In the genomic region with DNA sequence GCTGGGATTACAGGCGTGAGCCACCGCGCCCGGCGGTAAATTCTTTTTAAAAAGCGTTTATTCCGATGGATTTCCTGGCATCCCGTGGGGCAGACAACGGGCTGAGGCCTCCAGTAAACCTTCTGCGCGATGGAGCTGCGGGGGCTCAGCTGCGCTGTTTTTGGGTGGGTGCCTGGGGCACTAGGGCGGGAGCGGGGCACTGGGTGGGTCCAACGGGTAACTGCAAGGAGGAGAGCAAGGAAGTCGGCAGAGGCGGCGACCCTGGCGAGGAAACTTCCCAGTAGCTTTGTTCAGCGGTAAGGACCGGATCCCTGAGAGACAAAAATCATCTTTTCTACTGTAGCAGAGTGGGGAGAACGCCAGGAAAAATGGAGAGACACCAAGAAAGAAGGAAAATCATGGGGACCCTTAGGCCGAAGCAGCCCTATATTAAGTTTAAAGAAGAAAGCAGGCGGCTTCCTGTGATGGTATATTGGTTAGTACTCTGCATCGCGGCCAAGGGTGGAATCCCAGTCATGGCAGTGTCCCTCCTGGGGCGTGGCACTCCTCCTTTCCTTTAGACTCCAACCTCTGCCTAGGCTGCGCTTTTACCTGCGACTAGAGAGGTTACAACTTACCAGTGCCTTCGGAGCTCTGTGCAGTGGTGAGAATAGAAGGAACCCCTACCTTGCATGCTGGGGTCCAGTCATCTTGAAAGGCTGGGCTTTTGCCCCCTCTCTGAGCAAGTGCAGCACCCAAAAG, we compare ENCODE assay signal across 8 cellular contexts.
A peak's percentile ranks its signal among the peaks of the same experiment; 100 is the strongest.
DNase-seq lines count a peak whose midpoint lies in the region; ATAC-seq and TF ChIP-seq lines count a peak whose summit lies in the region.
"Not testable (repeated sequence)": the region's sequence is repeated elsewhere in the genome, so short reads cannot be mapped to it uniquely, and the experiment has no call there.

No MANE protein-coding gene starts in this region.

- H3K9ac ChIP-seq in KMS-11 = not testable (repeated sequence)

- 0 out of 2 replicates have a peak overlapping the region, but pooled peaks have one; percentile 30 for H2AFZ ChIP-seq in KMS-11 (ENCODE audit: low read depth)

- H3K4me2 ChIP-seq in KMS-11 = 0 out of 2 replicates have a peak overlapping the region, but pooled peaks have one; percentile 11

- not testable (repeated sequence) for H3K9me3 Mint-ChIP-seq in WTC11; activated T-cell treated with anti-CD3 and anti-CD28 coated beads, Interleukin-2, amount 50 U/mL, for 4 hours; activated naive CD4-positive, alpha-beta T cell treated with anti-CD3 and anti-CD28 coated beads, Interleukin-2, amount 50 U/mL, for 24 hours; central memory CD8-positive, alpha-beta T cell; memory B cell; stimulated activated naive CD8-positive, alpha-beta T cell treated with anti-CD3 and anti-CD28 coated beads, Interleukin-15, amount 100 ng/mL, for 72 hours

- DNase-seq in GM06990 (ENCODE audit: extremely low read depth, insufficient read length); WTC11 (ENCODE audit: low spot score); activated T-cell treated with anti-CD3 and anti-CD28 coated beads, Interleukin-2, amount 50 U/mL, for 4 hours; central memory CD8-positive, alpha-beta T cell (ENCODE audit: low spot score in 2 of 2); memory B cell (ENCODE audit: low spot score in 2 of 2); stimulated activated naive CD8-positive, alpha-beta T cell treated with anti-CD3 and anti-CD28 coated beads, Interleukin-15, amount 100 ng/mL, for 72 hours: not testable (repeated sequence)

- CTCF ChIA-PET in WTC11 (lab: Charles Lee) = not testable (repeated sequence)

- H3K79me2 ChIP-seq in KMS-11 (ENCODE audit: insufficient read depth, low read depth) = not testable (repeated sequence)

- H3K27me3 Mint-ChIP-seq in WTC11 (ENCODE audit: low read depth) = peaks cover 20% of the 10 kb centered on the region
- not testable (repeated sequence) for H3K27me3 Mint-ChIP-seq in activated T-cell treated with anti-CD3 and anti-CD28 coated beads, Interleukin-2, amount 50 U/mL, for 4 hours (ENCODE audit: low read depth); activated naive CD4-positive, alpha-beta T cell treated with anti-CD3 and anti-CD28 coated beads, Interleukin-2, amount 50 U/mL, for 24 hours; central memory CD8-positive, alpha-beta T cell; memory B cell
- H3K27me3 Mint-ChIP-seq in stimulated activated naive CD8-positive, alpha-beta T cell treated with anti-CD3 and anti-CD28 coated beads, Interleukin-15, amount 100 ng/mL, for 72 hours = peaks cover 10% of the 10 kb centered on the region

- not testable (repeated sequence) for H4K20me1 ChIP-seq in KMS-11 (ENCODE audit: insufficient read depth)

- H3K36me3 Mint-ChIP-seq in WTC11; activated T-cell treated with anti-CD3 and anti-CD28 coated beads, Interleukin-2, amount 50 U/mL, for 4 hours (ENCODE audit: insufficient read depth); activated naive CD4-positive, alpha-beta T cell treated with anti-CD3 and anti-CD28 coated beads, Interleukin-2, amount 50 U/mL, for 24 hours; central memory CD8-positive, alpha-beta T cell (ENCODE audit: insufficient read depth); memory B cell: not testable (repeated sequence)

- H3K27ac Mint-ChIP-seq in WTC11; activated naive CD4-positive, alpha-beta T cell treated with anti-CD3 and anti-CD28 coated beads, Interleukin-2, amount 50 U/mL, for 24 hours; central memory CD8-positive, alpha-beta T cell (ENCODE audit: low read depth); memory B cell; stimulated activated naive CD8-positive, alpha-beta T cell treated with anti-CD3 and anti-CD28 coated beads, Interleukin-15, amount 100 ng/mL, for 72 hours: not testable (repeated sequence)

- peak overlapping the region; percentile 49 for H3K4me3 ChIP-seq in GM06990 (replicated peaks; ENCODE audit: low read depth, low read length)
- not testable (repeated sequence) for H3K4me3 ChIP-seq in KMS-11 (IDR thresholded peaks at IDR 0.05; ENCODE audit: insufficient read depth, low read depth, low read length)

- not testable (repeated sequence) for H3K36me3 ChIP-seq in GM06990 (ENCODE audit: control insufficient read depth, insufficient read depth, low read length); KMS-11 (ENCODE audit: insufficient read depth)

- not testable (repeated sequence) for H3K4me1 ChIP-seq in KMS-11 (ENCODE audit: low read depth, poor library complexity, severe bottlenecking)

- not testable (repeated sequence) for H3K4me3 Mint-ChIP-seq in WTC11
- peak overlapping the region; percentile 52 for H3K4me3 Mint-ChIP-seq in activated T-cell treated with anti-CD3 and anti-CD28 coated beads, Interleukin-2, amount 50 U/mL, for 4 hours
- peak overlapping the region; percentile 59 for H3K4me3 Mint-ChIP-seq in activated naive CD4-positive, alpha-beta T cell treated with anti-CD3 and anti-CD28 coated beads, Interleukin-2, amount 50 U/mL, for 24 hours
- peak overlapping the region; percentile 59 for H3K4me3 Mint-ChIP-seq in central memory CD8-positive, alpha-beta T cell
- H3K4me3 Mint-ChIP-seq in memory B cell = peak overlapping the region; percentile 73
- peak overlapping the region; percentile 67 to 75 for H3K4me3 Mint-ChIP-seq in stimulated activated naive CD8-positive, alpha-beta T cell treated with anti-CD3 and anti-CD28 coated beads, Interleukin-15, amount 100 ng/mL, for 72 hours

- not testable (repeated sequence) for H3K4me1 Mint-ChIP-seq in WTC11; activated T-cell treated with anti-CD3 and anti-CD28 coated beads, Interleukin-2, amount 50 U/mL, for 4 hours (ENCODE audit: low read depth); activated naive CD4-positive, alpha-beta T cell treated with anti-CD3 and anti-CD28 coated beads, Interleukin-2, amount 50 U/mL, for 24 hours; central memory CD8-positive, alpha-beta T cell; memory B cell; stimulated activated naive CD8-positive, alpha-beta T cell treated with anti-CD3 and anti-CD28 coated beads, Interleukin-15, amount 100 ng/mL, for 72 hours

- ATAC-seq in WTC11 = peak; percentile 71
- ATAC-seq in activated T-cell treated with anti-CD3 and anti-CD28 coated beads, Interleukin-2, amount 50 U/mL, for 4 hours; central memory CD8-positive, alpha-beta T cell (replicated peaks; ENCODE audit: extremely low read depth, poor library complexity, severe bottlenecking); memory B cell (ENCODE audit: low read depth): not testable (repeated sequence)
- peak; percentile 31 for ATAC-seq in stimulated activated naive CD8-positive, alpha-beta T cell treated with anti-CD3 and anti-CD28 coated beads, Interleukin-15, amount 100 ng/mL, for 72 hours

- POLR2A ChIA-PET in WTC11 (lab: Charles Lee) = not testable (repeated sequence)

- H3K27me3 ChIP-seq in GM06990 (replicated peaks; ENCODE audit: control insufficient read depth, insufficient read depth, low read length); KMS-11 (ENCODE audit: insufficient read depth, low read depth): not testable (repeated sequence)

- not testable (repeated sequence) for H3K27ac ChIP-seq in KMS-11

- TF ChIP-seq CTCF in GM06990 (IDR thresholded peaks at IDR 0.05; ENCODE audit: insufficient read depth, low read length, poor library complexity, severe bottlenecking); KMS-11 (conservative IDR thresholded peaks at IDR 0.05; ENCODE audit: low read depth, low read length); WTC11 (IDR thresholded peaks at IDR 0.05): not testable (repeated sequence)
